Comparison of ENCODE assay signal across 25 cellular contexts in genomic region chr10:53667063-53667462, GRCh38.
"Had no signal": no experiment of that assay in that cellular context is flagged by ENCODE, and none has a peak within 500 bp of the region (broad histone marks: within the 10 kb centered on the region; RNA-seq: fewer than 3 reads in every experiment).

No MANE protein-coding gene starts in this region.

- FAIRE-seq: endothelial cell of umbilical vein, small intestine had no signal

- H3K27me3 Mint-ChIP-seq: dendritic cell treated with granulocyte-macrophage colony-stimulating factor and Interleukin-4, amounts not matched to agents 40 ng/mL and 50 ng/mL, for 4 days; memory B cell; naive B cell; natural killer cell treated with Interleukin-12 subunit alpha and Interleukin-12 subunit beta and Interleukin-15 and Interleukin-18, amount 100 ng/mL, for 72 hours; progenitor cell of endocrine pancreas; stimulated activated naive B cell treated with anti-CD40 and anti-IgM and Interleukin-4, amounts not matched to agents 10 μg/mL and 1 μg/mL and 100 μg/mL, for 72 hours; stimulated activated naive CD8-positive, alpha-beta T cell treated with anti-CD3 and anti-CD28 coated beads, Interleukin-15, Interleukin-2, amounts not matched to agents 100 ng/mL and 50 ng/mL, for 24 hours had no signal

- H3K4me3 Mint-ChIP-seq: dendritic cell treated with granulocyte-macrophage colony-stimulating factor and Interleukin-4, amounts not matched to agents 40 ng/mL and 50 ng/mL, for 4 days; memory B cell; mesothelial cell of epicardium; naive B cell; natural killer cell treated with Interleukin-12 subunit alpha and Interleukin-12 subunit beta and Interleukin-15 and Interleukin-18, amount 100 ng/mL, for 72 hours; neural crest cell; stimulated activated naive B cell treated with anti-CD40 and anti-IgM and Interleukin-4, amounts not matched to agents 10 μg/mL and 1 μg/mL and 100 μg/mL, for 72 hours; stimulated activated naive CD8-positive, alpha-beta T cell treated with anti-CD3 and anti-CD28 coated beads, Interleukin-15, Interleukin-2, amounts not matched to agents 100 ng/mL and 50 ng/mL, for 24 hours had no signal

- DNase-seq: colonic mucosa; effector memory CD4-positive, alpha-beta T cell; gastrocnemius medialis; heart left ventricle; left ventricle myocardium superior; lower lobe of right lung; mucosa of descending colon; naive B cell; right lobe of liver; small intestine; stimulated activated CD4-positive, alpha-beta T cell treated with anti-CD3 and anti-CD28 coated beads, Interleukin-15, amount 100 ng/mL, for 24 hours; stimulated activated CD4-positive, alpha-beta T cell treated with anti-CD3 and anti-CD28 coated beads, Interleukin-2, amount 100 ng/mL, for 48 hours; stimulated activated naive B cell treated with anti-CD40 and anti-IgM and Interleukin-4, amounts not matched to agents 10 μg/mL and 1 μg/mL and 100 μg/mL, for 72 hours; transverse colon had no signal

- H3K4me1 ChIP-seq: colonic mucosa, gastrocnemius medialis, parathyroid adenoma, right lobe of liver, suprapubic skin had no signal

- H3K27ac ChIP-seq: colonic mucosa, gastrocnemius medialis, heart left ventricle, hepatocyte, lower lobe of right lung, parathyroid adenoma, right lobe of liver, suprapubic skin, transverse colon had no signal

- H3K4me2 ChIP-seq: hepatocyte had no signal

- H3K4me3 ChIP-seq: colonic mucosa, gastrocnemius medialis, heart left ventricle, hepatocyte, lower lobe of right lung, mucosa of descending colon, right lobe of liver, suprapubic skin, transverse colon had no signal

- H3K27me3 ChIP-seq: colonic mucosa, gastrocnemius medialis, hepatocyte, right lobe of liver, suprapubic skin, transverse colon had no signal

- H3K79me2 ChIP-seq: hepatocyte, parathyroid adenoma had no signal

- H3K27ac Mint-ChIP-seq: dendritic cell treated with granulocyte-macrophage colony-stimulating factor and Interleukin-4, amounts not matched to agents 40 ng/mL and 50 ng/mL, for 4 days; memory B cell; mesothelial cell of epicardium; naive B cell; natural killer cell treated with Interleukin-12 subunit alpha and Interleukin-12 subunit beta and Interleukin-15 and Interleukin-18, amount 100 ng/mL, for 72 hours; progenitor cell of endocrine pancreas; stimulated activated naive B cell treated with anti-CD40 and anti-IgM and Interleukin-4, amounts not matched to agents 10 μg/mL and 1 μg/mL and 100 μg/mL, for 72 hours; stimulated activated naive CD8-positive, alpha-beta T cell treated with anti-CD3 and anti-CD28 coated beads, Interleukin-15, Interleukin-2, amounts not matched to agents 100 ng/mL and 50 ng/mL, for 24 hours had no signal

- H3K4me1 Mint-ChIP-seq: memory B cell; naive B cell; stimulated activated naive B cell treated with anti-CD40 and anti-IgM and Interleukin-4, amounts not matched to agents 10 μg/mL and 1 μg/mL and 100 μg/mL, for 72 hours had no signal

- H3K36me3 Mint-ChIP-seq: memory B cell; naive B cell; stimulated activated naive B cell treated with anti-CD40 and anti-IgM and Interleukin-4, amounts not matched to agents 10 μg/mL and 1 μg/mL and 100 μg/mL, for 72 hours had no signal

- H2AFZ ChIP-seq: hepatocyte, parathyroid adenoma had no signal

- H3K9ac ChIP-seq: parathyroid adenoma had no signal

- H3K9me3 ChIP-seq: colonic mucosa, gastrocnemius medialis, lower lobe of right lung, right lobe of liver, suprapubic skin had no signal

- H3K36me3 ChIP-seq: colonic mucosa, gastrocnemius medialis, heart left ventricle, lower lobe of right lung, right lobe of liver, suprapubic skin, transverse colon had no signal
